Comparison of ENCODE assay signal across 1 cellular context in the genomic region with DNA sequence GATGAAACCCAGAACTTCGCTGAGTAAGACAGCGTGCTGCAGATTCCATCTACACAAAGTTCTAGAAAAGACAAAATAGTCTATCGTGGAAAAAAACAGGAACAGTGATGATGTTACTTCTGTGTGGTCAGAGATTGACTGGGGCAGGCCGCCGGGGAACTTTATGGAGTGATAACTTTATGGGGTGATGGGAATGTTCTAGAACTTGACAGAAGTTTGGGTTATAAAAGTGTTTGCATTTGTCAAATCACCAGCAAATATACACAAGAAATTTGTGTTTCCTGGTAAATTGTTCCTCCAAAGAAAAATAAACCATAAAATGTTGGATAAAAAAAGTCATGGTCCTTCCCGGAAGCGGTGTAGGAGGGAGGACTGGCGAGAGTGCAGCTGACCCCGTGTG.
TF ChIP-seq lines count a peak whose summit lies in the region.

No MANE protein-coding gene starts in this region.

TF ChIP-seq in H1, 55 proteins besides CTCF, POLR2A, EP300 and RAD21:
- TF ChIP-seq SRF (IDR thresholded peaks at IDR 0.05; ENCODE audit: low read depth, low read length) (no peak), CREB1 (IDR thresholded peaks at IDR 0.05) (no peak), HDAC2 (IDR thresholded peaks at IDR 0.05; ENCODE audit: borderline replicate concordance in 1 of 2, low read depth in 2 of 2, low read length in 2 of 2) (no peak)
